Comparison of ENCODE assay signal across 1 cellular context in genomic region chr12:47095446-47096236, GRCh38.
TF ChIP-seq lines count a peak whose summit lies in the region.

No MANE protein-coding gene starts in this region.

TF ChIP-seq in IMR-90, 13 proteins besides CTCF, POLR2A, EP300 and RAD21 (continued from another document):
- TF ChIP-seq USF2 (IDR thresholded peaks at IDR 0.05; ENCODE audit: low read depth, low read length) (no peak), RFX5 (IDR thresholded peaks at IDR 0.05; ENCODE audit: low read depth, low read length) (no peak), BHLHE40 (IDR thresholded peaks at IDR 0.05; ENCODE audit: low read depth, low read length) (no peak; the same call in 1 of the 2 replicates), MXI1 (IDR thresholded peaks at IDR 0.05; ENCODE audit: borderline replicate concordance, low read depth, low read length) (no peak), FOS (IDR thresholded peaks at IDR 0.05; ENCODE audit: low read depth, low read length) (peak; percentile 62), ELK1 (IDR thresholded peaks at IDR 0.05; ENCODE audit: borderline replicate concordance, low read depth, low read length) (no peak), CHD1 (IDR thresholded peaks at IDR 0.05; ENCODE audit: low read depth, low read length) (no peak; the same call in 1 of the 2 replicates)
